16 cellular contexts compared by ENCODE assay signal in the genomic region with DNA sequence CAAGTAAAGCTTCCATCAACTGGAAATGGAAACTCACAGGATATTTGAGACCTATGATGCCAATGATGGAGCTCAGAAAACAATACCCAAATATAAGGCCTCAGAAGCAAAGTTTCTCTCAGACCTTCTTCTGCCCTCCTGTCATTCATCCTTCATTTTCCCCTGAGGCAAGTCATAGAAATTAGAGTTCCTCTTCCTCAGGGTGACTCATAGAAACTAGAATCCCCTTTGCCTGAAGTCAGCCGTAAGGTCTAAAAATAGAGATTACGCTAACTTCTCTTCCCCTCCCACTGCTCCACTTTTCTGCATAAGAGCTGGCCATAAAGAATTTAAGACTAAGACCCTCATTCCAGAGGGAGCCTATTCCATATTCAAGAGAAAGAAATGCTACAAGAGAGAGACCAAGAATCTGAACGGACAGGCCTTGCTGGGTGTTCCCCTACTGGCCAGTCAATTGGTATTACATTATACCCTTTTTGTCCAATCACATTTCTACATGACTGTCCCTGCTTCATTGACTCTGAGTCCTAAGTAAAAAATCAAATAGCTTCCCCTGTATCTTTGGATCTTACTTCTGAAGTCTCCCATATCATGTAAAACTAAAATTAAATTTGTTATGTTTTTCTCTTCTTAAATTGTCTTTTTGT.
A peak's percentile ranks its signal among the peaks of the same experiment; 100 is the strongest.
DNase-seq lines count a peak whose midpoint lies in the region; ATAC-seq and TF ChIP-seq lines count a peak whose summit lies in the region.
"Had no signal": no experiment of that assay in that cellular context is flagged by ENCODE, and none has a peak within 500 bp of the region (broad histone marks: within the 10 kb centered on the region; RNA-seq: fewer than 3 reads in every experiment).

No MANE protein-coding gene starts in this region.

- POLR2A ChIA-PET in HCT116 (lab: Charles Lee), result no interaction called here

- TF ChIP-seq RAD21 in HCT116 (IDR thresholded peaks at IDR 0.05; ENCODE audit: low read depth), result no peak

- H3K27ac ChIP-seq in HCT116 (ENCODE audit: low read depth, low read length) (no peak overlapping the region), foreskin keratinocyte (no peak overlapping the region), aorta (ENCODE audit: low read depth in 1 of 2, low read length in 2 of 2) (no peak overlapping the region)
- H3K27ac ChIP-seq: vagina, VCaP had no signal

- H3K9me3 ChIP-seq in HCT116 (ENCODE audit: control insufficient read depth in 1 of 2, insufficient read depth in 1 of 2, low read depth in 1 of 2, low read length in 2 of 2) (peaks cover 3 to 4% of the 10 kb centered on the region in 2 experiments; a peak in 2 of 4 replicates), aorta (ENCODE audit: control insufficient read depth, low read length) (peaks cover 2% of the 10 kb centered on the region)
- H3K9me3 ChIP-seq: vagina had no signal

- RAD21 ChIA-PET in HCT116 (lab: Charles Lee; ENCODE audit: low non-redundant PET in 1 of 2, low total read pairs in 2 of 2, uncharacterized antibody in 2 of 2, unreplicated experiment in 2 of 2), result no interaction called here

- intact Hi-C loops in HCT116 (cut with micrococcal nuclease) (no loop called here), aorta (cut with DNase I) (no loop called here)

- H3K9me2 ChIP-seq in HCT116 (ENCODE audit: insufficient read depth), result no peaks in the 10 kb centered on the region

- no peak overlapping the region for H3K9ac ChIP-seq in HCT116 (ENCODE audit: low read length)

- no peak overlapping the region for H2AFZ ChIP-seq in HCT116 (ENCODE audit: low read depth, low read length, poor library complexity, severe bottlenecking)

- CTCF ChIA-PET in HCT116 (lab: Charles Lee), result interaction anchor here (0.9 kb wide), 1 partner anchor 17 kb away, joined by 3 read pairs; no protein-coding TSS in a partner anchor

- H3K36me3 ChIP-seq in HCT116 (ENCODE audit: control insufficient read depth in 1 of 2, insufficient read depth in 2 of 2, low read length in 2 of 2), result no peaks in the 10 kb centered on the region
- H3K36me3 ChIP-seq in aorta (ENCODE audit: control insufficient read depth in 1 of 2, insufficient read depth in 2 of 2, low read length in 1 of 2), result no peaks in the 10 kb centered on the region
- H3K36me3 ChIP-seq: vagina had no signal

- BruUV-seq in HCT116 (replicated peaks; lab: Mats Ljungman, UMichigan), result no TSS peak

- no peaks in the 10 kb centered on the region for H4K20me1 ChIP-seq in HCT116 (ENCODE audit: insufficient read depth)

- H3K4me3 ChIP-seq in HCT116 (replicated peaks in 1 of 2; ENCODE audit: low read depth in 1 of 2, low read length in 2 of 2) (no peak overlapping the region), aorta (ENCODE audit: low read length in 2 of 2) (no peak overlapping the region)
- H3K4me3 ChIP-seq: vagina had no signal

- no peaks in the 10 kb centered on the region for H3K79me2 ChIP-seq in HCT116 (ENCODE audit: insufficient read depth, low read length)

- H3K4me1 ChIP-seq in HCT116 (ENCODE audit: control insufficient read depth in 1 of 2, insufficient read depth in 2 of 2, low read length in 2 of 2) (no peaks in the 10 kb centered on the region), foreskin keratinocyte (no peaks in the 10 kb centered on the region), aorta (ENCODE audit: control insufficient read depth in 1 of 2, insufficient read depth in 2 of 2, low read length in 2 of 2) (no peaks in the 10 kb centered on the region)
- H3K4me1 ChIP-seq: vagina had no signal

- 0 out of 2 replicates have a peak, but pooled peaks have one; percentile 32 for ATAC-seq in HCT116
- no peak for ATAC-seq in foreskin keratinocyte
- no peak for ATAC-seq in aorta (ENCODE audit: low FRiP score)
- ATAC-seq in HG03469 (IDR thresholded peaks at IDR 0.05; ENCODE audit: unreplicated experiment), result no peak
- ATAC-seq: stimulated activated effector memory CD8-positive, alpha-beta T cell treated with anti-CD3 and anti-CD28 coated beads, Interleukin-12 subunit alpha, Interleukin-12 subunit beta, amount 100 ng/mL, for 72 hours had no signal

- WGBS in aorta, 2 donors, result 88 to 89% methylated on average over 3 of the region's 3 CpGs

- TF ChIP-seq CTCF in HCT116 (IDR thresholded peaks at IDR 0.05 in 2 of 3, conservative IDR thresholded peaks at IDR 0.05 in 1 of 3; ENCODE audit: borderline replicate concordance in 1 of 3, insufficient read depth in 1 of 3, low read depth in 2 of 3, low read length in 2 of 3), result peak in 1 of 3 experiments; percentile 24; a peak in 1 of 6 replicates
- TF ChIP-seq CTCF in foreskin keratinocyte (conservative IDR thresholded peaks at IDR 0.05), result peak; percentile 14

- H3K4me2 ChIP-seq in HCT116 (ENCODE audit: low read length), result no peak overlapping the region

- TF ChIP-seq POLR2A in HCT116 (IDR thresholded peaks at IDR 0.05; ENCODE audit: borderline replicate concordance, extremely low read depth, insufficient read depth, insufficient read length) (no peak), erythroblast (IDR thresholded peaks at IDR 0.05; ENCODE audit: low read length) (no peak)

- DNase-seq in CD1c-positive myeloid dendritic cell (ENCODE audit: extremely low spot score) (peak; percentile 26), HCT116 (ENCODE audit: low read depth, low spot score) (no peak), MV-4-11 (lab: John Stamatoyannopoulos, UW) (peak; percentile 82), foreskin keratinocyte (peak in 1 of 2 donors; percentile 6), NCI-H1105 treated with DMSO at 0.1 percent for 48 hours (lab: John Stamatoyannopoulos, UW) (no peak), aorta (no peak), erythroblast (lab: John Stamatoyannopoulos, UW) (no peak)
- DNase-seq: activated CD8-positive, alpha-beta memory T cell treated with anti-CD3 and anti-CD28 coated beads, Interleukin-2, amount 50 U/mL, for 4 hours; DND-41; islet precursor cell; NCI-H510A treated with DMSO at 0.1 percent for 48 hours; SHP77 had no signal

- no peaks in the 10 kb centered on the region for H3K27me3 ChIP-seq in HCT116 (ENCODE audit: insufficient read depth, low read length)
- H3K27me3 ChIP-seq in foreskin keratinocyte, result no peaks in the 10 kb centered on the region
- H3K27me3 ChIP-seq in aorta (ENCODE audit: control insufficient read depth in 1 of 2, insufficient read depth in 2 of 2, low read length in 1 of 2), result no peaks in the 10 kb centered on the region
- H3K27me3 ChIP-seq: vagina had no signal

TF ChIP-seq in HCT116, 20 proteins besides CTCF, POLR2A, EP300 and RAD21:
- TF ChIP-seq SRF (IDR thresholded peaks at IDR 0.05; ENCODE audit: low read depth) (no peak), SP1 (IDR thresholded peaks at IDR 0.05; ENCODE audit: low read depth) (no peak), SIN3A (IDR thresholded peaks at IDR 0.05; ENCODE audit: low read depth) (no peak), JUND (IDR thresholded peaks at IDR 0.05) (no peak), EZH2 (IDR thresholded peaks at IDR 0.05) (no peak), MAX (IDR thresholded peaks at IDR 0.05) (no peak), EGR1 (IDR thresholded peaks at IDR 0.05; ENCODE audit: low read depth) (no peak), ELF1 (IDR thresholded peaks at IDR 0.05; ENCODE audit: borderline replicate concordance, low read depth) (no peak), CEBPB (IDR thresholded peaks at IDR 0.05; ENCODE audit: low read depth) (no peak), FOSL1 (IDR thresholded peaks at IDR 0.05; ENCODE audit: low read depth) (no peak), CBX3 (IDR thresholded peaks at IDR 0.05; ENCODE audit: low read depth) (no peak), POLR2AphosphoS5 (IDR thresholded peaks at IDR 0.05; ENCODE audit: low read depth, low read length) (no peak)
- TF ChIP-seq, protein P1, sequence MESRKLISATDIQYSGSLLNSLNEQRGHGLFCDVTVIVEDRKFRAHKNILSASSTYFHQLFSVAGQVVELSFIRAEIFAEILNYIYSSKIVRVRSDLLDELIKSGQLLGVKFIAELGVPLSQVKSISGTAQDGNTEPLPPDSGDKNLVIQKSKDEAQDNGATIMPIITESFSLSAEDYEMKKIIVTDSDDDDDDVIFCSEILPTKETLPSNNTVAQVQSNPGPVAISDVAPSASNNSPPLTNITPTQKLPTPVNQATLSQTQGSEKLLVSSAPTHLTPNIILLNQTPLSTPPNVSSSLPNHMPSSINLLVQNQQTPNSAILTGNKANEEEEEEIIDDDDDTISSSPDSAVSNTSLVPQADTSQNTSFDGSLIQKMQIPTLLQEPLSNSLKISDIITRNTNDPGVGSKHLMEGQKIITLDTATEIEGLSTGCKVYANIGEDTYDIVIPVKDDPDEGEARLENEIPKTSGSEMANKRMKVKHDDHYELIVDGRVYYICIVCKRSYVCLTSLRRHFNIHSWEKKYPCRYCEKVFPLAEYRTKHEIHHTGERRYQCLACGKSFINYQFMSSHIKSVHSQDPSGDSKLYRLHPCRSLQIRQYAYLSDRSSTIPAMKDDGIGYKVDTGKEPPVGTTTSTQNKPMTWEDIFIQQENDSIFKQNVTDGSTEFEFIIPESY (IDR thresholded peaks at IDR 0.05; ENCODE audit: extremely low read depth, insufficient replicate concordance, low read length), result no peak
- TF ChIP-seq, protein P2, sequence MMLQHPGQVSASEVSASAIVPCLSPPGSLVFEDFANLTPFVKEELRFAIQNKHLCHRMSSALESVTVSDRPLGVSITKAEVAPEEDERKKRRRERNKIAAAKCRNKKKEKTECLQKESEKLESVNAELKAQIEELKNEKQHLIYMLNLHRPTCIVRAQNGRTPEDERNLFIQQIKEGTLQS (IDR thresholded peaks at IDR 0.05), result no peak

Comparison
In these comparisons a context has a peak if more than half of its experiments do, and no peak if none do; other contexts are left out.
1. DNase-seq: peak in CD1c-positive myeloid dendritic cell (single experiment) and MV-4-11 (single experiment); none in HCT116 (single experiment), NCI-H1105 treated with DMSO at 0.1 percent for 48 hours (single experiment), aorta (0 of 2) and erythroblast (0 of 2).